In genomic region chr7:17152698-17153097, GRCh38 we compare ENCODE assay signal across 10 cellular contexts.
DNase-seq lines count a peak whose midpoint lies in the region; ATAC-seq lines count a peak whose summit lies in the region.
"Had no signal": no experiment of that assay in that cellular context is flagged by ENCODE, and none has a peak within 500 bp of the region (broad histone marks: within the 10 kb centered on the region; RNA-seq: fewer than 3 reads in every experiment).

No MANE protein-coding gene starts in this region.

- ATAC-seq in GM19023 (IDR thresholded peaks at IDR 0.05; ENCODE audit: unreplicated experiment) (peak; percentile 47), HG02840 (IDR thresholded peaks at IDR 0.05; ENCODE audit: low FRiP score, unreplicated experiment) (peak; percentile 46)
- ATAC-seq: GM23338 had no signal

- peak; percentile 98 for DNase-seq in NOMO-1 treated with DMSO at 0.1 percent for 48 hours (lab: John Stamatoyannopoulos, UW; ENCODE audit: unreplicated experiment)
- DNase-seq in pons (ENCODE audit: low spot score): peak; percentile 19
- no peak for DNase-seq in NCI-H1417 treated with DMSO at 0.1 percent for 48 hours (lab: John Stamatoyannopoulos, UW)
- no peak for DNase-seq in activated effector memory CD4-positive, alpha-beta T cell treated with Interleukin-2 at 50 U/mL for 16 hours
- no peak for DNase-seq in activated CD8-positive, alpha-beta memory T cell treated with anti-CD3 and anti-CD28 coated beads, Interleukin-2, amount 50 U/mL, for 48 hours
- DNase-seq: left cardiac atrium, NCI-H510A had no signal

Comparison
In these comparisons a context has a peak if more than half of its experiments do, and no peak if none do; other contexts are left out.
1. DNase-seq: peak in NOMO-1 treated with DMSO at 0.1 percent for 48 hours (single experiment) and pons (single experiment); none in NCI-H1417 treated with DMSO at 0.1 percent for 48 hours (single experiment), activated effector memory CD4-positive, alpha-beta T cell treated with Interleukin-2 at 50 U/mL for 16 hours (single experiment) and activated CD8-positive, alpha-beta memory T cell treated with anti-CD3 and anti-CD28 coated beads, Interleukin-2, amount 50 U/mL, for 48 hours (single experiment).